ENCODE assay signal across 13 cellular contexts in the genomic region with DNA sequence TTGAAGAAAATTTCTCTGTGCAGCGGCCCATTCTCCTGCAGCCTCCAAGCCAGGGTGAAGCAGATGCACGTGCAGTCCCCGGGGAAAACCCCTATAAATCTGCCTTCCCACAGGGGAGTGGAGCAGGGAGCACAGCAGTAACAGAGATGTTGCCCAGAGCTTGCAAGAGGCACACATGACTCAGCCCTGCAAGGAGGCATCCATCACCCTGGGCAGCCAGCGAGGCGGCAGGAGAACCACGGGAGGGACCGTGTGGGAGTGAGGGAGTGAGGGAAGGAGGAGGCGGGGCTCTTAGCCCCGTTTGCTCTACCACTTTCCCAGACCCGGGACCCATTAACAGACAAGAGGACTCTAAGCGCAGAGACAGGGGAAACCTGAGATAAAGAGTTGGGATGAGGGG.
A peak's percentile ranks its signal among the peaks of the same experiment; 100 is the strongest.
DNase-seq lines count a peak whose midpoint lies in the region; ATAC-seq, FAIRE-seq and TF ChIP-seq lines count a peak whose summit lies in the region.
"Had no signal": no experiment of that assay in that cellular context is flagged by ENCODE, and none has a peak within 500 bp of the region (broad histone marks: within the 10 kb centered on the region; RNA-seq: fewer than 3 reads in every experiment).

No MANE protein-coding gene starts in this region.

- no peak overlapping the region for H3K4me3 ChIP-seq in OCI-LY3 (ENCODE audit: low read length)
- no peak overlapping the region for H3K4me3 ChIP-seq in epithelial cell of esophagus (ENCODE audit: low read length)
- H3K4me3 ChIP-seq: thoracic aorta had no signal

- no peaks in the 10 kb centered on the region for H3K4me1 Mint-ChIP-seq in activated CD4-positive, alpha-beta memory T cell treated with anti-CD3 and anti-CD28 coated beads for 36 hours (ENCODE audit: low read depth)
- H3K4me1 Mint-ChIP-seq: activated naive CD4-positive, alpha-beta T cell treated with anti-CD3 and anti-CD28 coated beads, Interleukin-2, amount 50 U/mL, for 24 hours; memory B cell had no signal

- H2AFZ ChIP-seq in OCI-LY3 (ENCODE audit: low read depth, low read length) = no peak overlapping the region; the same call in 1 of the 2 replicates

- peaks cover 2% of the 10 kb centered on the region for H3K27me3 Mint-ChIP-seq in activated CD4-positive, alpha-beta memory T cell treated with anti-CD3 and anti-CD28 coated beads for 36 hours
- H3K27me3 Mint-ChIP-seq: activated naive CD4-positive, alpha-beta T cell treated with anti-CD3 and anti-CD28 coated beads, Interleukin-2, amount 50 U/mL, for 24 hours had no signal

- CTCF ChIA-PET in activated CD4-positive, alpha-beta memory T cell treated with anti-CD3 and anti-CD28 coated beads for 36 hours (lab: Charles Lee) = no interaction called here

- no peak for TF ChIP-seq POLR2A in GM12891 (IDR thresholded peaks at IDR 0.05; ENCODE audit: low read depth, low read length)

- H3K36me3 Mint-ChIP-seq in activated CD4-positive, alpha-beta memory T cell treated with anti-CD3 and anti-CD28 coated beads for 36 hours = no peaks in the 10 kb centered on the region
- H3K36me3 Mint-ChIP-seq: activated naive CD4-positive, alpha-beta T cell treated with anti-CD3 and anti-CD28 coated beads, Interleukin-2, amount 50 U/mL, for 24 hours; memory B cell had no signal

- intact Hi-C loops in activated CD4-positive, alpha-beta memory T cell treated with anti-CD3 and anti-CD28 coated beads for 36 hours (cut with micrococcal nuclease) = no loop called here

- DNase-seq in GM04503 (ENCODE audit: low read depth) = peak; percentile 23
- DNase-seq in epithelial cell of esophagus (ENCODE audit: low read depth) = peak; percentile 66
- peak; percentile 87 for DNase-seq in renal cortical epithelial cell (ENCODE audit: low read depth)
- no peak for DNase-seq in GM12891 (ENCODE audit: insufficient read length, low spot score)
- DNase-seq in activated CD4-positive, alpha-beta memory T cell treated with anti-CD3 and anti-CD28 coated beads for 36 hours = no peak
- DNase-seq in middle frontal gyrus (ENCODE audit: extremely low spot score, low spot score) = no peak
- DNase-seq: NCI-H510A treated with DMSO at 0.1 percent for 48 hours had no signal

- TF ChIP-seq CTCF in OCI-LY3 (IDR thresholded peaks at IDR 0.05; ENCODE audit: low read depth, low read length) (no peak), epithelial cell of esophagus (IDR thresholded peaks at IDR 0.05; ENCODE audit: insufficient read depth, low read depth, low read length, missing control alignments) (no peak)

- H3K9me3 Mint-ChIP-seq in activated CD4-positive, alpha-beta memory T cell treated with anti-CD3 and anti-CD28 coated beads for 36 hours = no peaks in the 10 kb centered on the region
- H3K9me3 Mint-ChIP-seq: activated naive CD4-positive, alpha-beta T cell treated with anti-CD3 and anti-CD28 coated beads, Interleukin-2, amount 50 U/mL, for 24 hours; memory B cell had no signal

- H3K36me3 ChIP-seq in OCI-LY3 (replicated peaks; ENCODE audit: low read depth, low read length) = no peaks in the 10 kb centered on the region
- H3K36me3 ChIP-seq: thoracic aorta had no signal

- H3K27ac Mint-ChIP-seq in activated CD4-positive, alpha-beta memory T cell treated with anti-CD3 and anti-CD28 coated beads for 36 hours = no peak overlapping the region
- H3K27ac Mint-ChIP-seq: activated naive CD4-positive, alpha-beta T cell treated with anti-CD3 and anti-CD28 coated beads, Interleukin-2, amount 50 U/mL, for 24 hours; memory B cell had no signal

- H3K4me3 Mint-ChIP-seq in activated CD4-positive, alpha-beta memory T cell treated with anti-CD3 and anti-CD28 coated beads for 36 hours = no peak overlapping the region
- H3K4me3 Mint-ChIP-seq: activated naive CD4-positive, alpha-beta T cell treated with anti-CD3 and anti-CD28 coated beads, Interleukin-2, amount 50 U/mL, for 24 hours; memory B cell had no signal

- FAIRE-seq in GM12891 (lab: Jason Lieb, UNC) = no peak

- H3K9me3 ChIP-seq in OCI-LY3 (ENCODE audit: insufficient read depth, low read length) = no peaks in the 10 kb centered on the region
- H3K9me3 ChIP-seq: thoracic aorta had no signal

- no peak for ATAC-seq in HG03457 (IDR thresholded peaks at IDR 0.05; ENCODE audit: unreplicated experiment)

- POLR2A ChIA-PET in activated CD4-positive, alpha-beta memory T cell treated with anti-CD3 and anti-CD28 coated beads for 36 hours (lab: Charles Lee) = no interaction called here

- peak overlapping the region; percentile 87 for H3K27ac ChIP-seq in OCI-LY3 (ENCODE audit: low read length)
- H3K27ac ChIP-seq: thoracic aorta, VCaP had no signal

- no peaks in the 10 kb centered on the region for H3K27me3 ChIP-seq in OCI-LY3 (ENCODE audit: low read depth, low read length)

- peaks cover 57% of the 10 kb centered on the region for H3K4me1 ChIP-seq in OCI-LY3 (ENCODE audit: low read length)

- peak overlapping the region; percentile 73 for H3K4me2 ChIP-seq in OCI-LY3 (ENCODE audit: low read length)

- peak overlapping the region; percentile 42; the same call in 1 of the 2 replicates for H3K9ac ChIP-seq in OCI-LY3 (ENCODE audit: low read length)

- H4K20me1 ChIP-seq in OCI-LY3 (ENCODE audit: insufficient read depth, low read length) = no peaks in the 10 kb centered on the region

- H3K79me2 ChIP-seq in OCI-LY3 (ENCODE audit: low read length) = no peaks in the 10 kb centered on the region

TF ChIP-seq in GM12891, 5 proteins besides CTCF, POLR2A, EP300 and RAD21:
- no peak for TF ChIP-seq POLR2AphosphoS5 (IDR thresholded peaks at IDR 0.05; ENCODE audit: low read depth, low read length)

Comparison
In these comparisons a context has a peak if more than half of its experiments do, and no peak if none do; other contexts are left out.
1. DNase-seq: peak in GM04503 (single experiment), epithelial cell of esophagus (single experiment) and renal cortical epithelial cell (single experiment); none in GM12891 (single experiment), activated CD4-positive, alpha-beta memory T cell treated with anti-CD3 and anti-CD28 coated beads for 36 hours (single experiment) and middle frontal gyrus (single experiment).